ENCODE assay signal across 1 cellular context in the genomic region with DNA sequence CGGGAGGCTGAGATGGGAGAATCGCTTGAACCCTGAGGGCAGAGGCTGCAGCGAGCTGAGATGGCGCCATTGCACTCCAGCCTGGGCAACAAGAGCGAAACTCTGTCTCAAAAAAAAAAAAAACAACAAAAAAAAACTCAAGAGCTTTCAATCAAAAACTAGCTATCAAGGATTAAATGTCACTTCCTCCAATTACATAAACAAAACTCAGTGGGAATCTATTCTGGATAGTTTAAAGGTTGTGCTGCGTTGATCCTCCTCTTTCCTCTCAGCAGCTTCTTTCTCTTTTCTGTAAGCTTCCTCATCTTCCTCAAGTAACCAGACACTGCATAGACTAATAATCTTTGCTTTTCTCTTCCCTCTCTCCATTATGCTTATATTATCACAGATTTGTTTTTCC.
TF ChIP-seq lines count a peak whose summit lies in the region.

No MANE protein-coding gene starts in this region.

TF ChIP-seq in HEK293, 187 proteins besides CTCF, POLR2A, EP300 and RAD21 (continued from another document):
- TF ChIP-seq, protein P1, sequence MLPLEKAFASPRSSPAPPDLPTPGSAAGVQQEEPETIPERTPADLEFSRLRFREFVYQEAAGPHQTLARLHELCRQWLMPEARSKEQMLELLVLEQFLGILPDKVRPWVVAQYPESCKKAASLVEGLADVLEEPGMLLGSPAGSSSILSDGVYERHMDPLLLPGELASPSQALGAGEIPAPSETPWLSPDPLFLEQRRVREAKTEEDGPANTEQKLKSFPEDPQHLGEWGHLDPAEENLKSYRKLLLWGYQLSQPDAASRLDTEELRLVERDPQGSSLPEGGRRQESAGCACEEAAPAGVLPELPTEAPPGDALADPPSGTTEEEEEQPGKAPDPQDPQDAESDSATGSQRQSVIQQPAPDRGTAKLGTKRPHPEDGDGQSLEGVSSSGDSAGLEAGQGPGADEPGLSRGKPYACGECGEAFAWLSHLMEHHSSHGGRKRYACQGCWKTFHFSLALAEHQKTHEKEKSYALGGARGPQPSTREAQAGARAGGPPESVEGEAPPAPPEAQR (tag by site-specific recombination; IDR thresholded peaks at IDR 0.05), result no peak
- TF ChIP-seq KLF8 (tag by site-specific recombination; IDR thresholded peaks at IDR 0.05) (peak; percentile 29; the same call in 1 of the 2 replicates), ZNF138 (tag by site-specific recombination; IDR thresholded peaks at IDR 0.05; ENCODE audit: borderline replicate concordance) (no peak), ZNF292 (tag by site-specific recombination; IDR thresholded peaks at IDR 0.05; ENCODE audit: borderline replicate concordance, low read depth) (no peak), ZNF341 (tag by site-specific recombination; IDR thresholded peaks at IDR 0.05; ENCODE audit: low read depth) (no peak)
- TF ChIP-seq, protein P2, sequence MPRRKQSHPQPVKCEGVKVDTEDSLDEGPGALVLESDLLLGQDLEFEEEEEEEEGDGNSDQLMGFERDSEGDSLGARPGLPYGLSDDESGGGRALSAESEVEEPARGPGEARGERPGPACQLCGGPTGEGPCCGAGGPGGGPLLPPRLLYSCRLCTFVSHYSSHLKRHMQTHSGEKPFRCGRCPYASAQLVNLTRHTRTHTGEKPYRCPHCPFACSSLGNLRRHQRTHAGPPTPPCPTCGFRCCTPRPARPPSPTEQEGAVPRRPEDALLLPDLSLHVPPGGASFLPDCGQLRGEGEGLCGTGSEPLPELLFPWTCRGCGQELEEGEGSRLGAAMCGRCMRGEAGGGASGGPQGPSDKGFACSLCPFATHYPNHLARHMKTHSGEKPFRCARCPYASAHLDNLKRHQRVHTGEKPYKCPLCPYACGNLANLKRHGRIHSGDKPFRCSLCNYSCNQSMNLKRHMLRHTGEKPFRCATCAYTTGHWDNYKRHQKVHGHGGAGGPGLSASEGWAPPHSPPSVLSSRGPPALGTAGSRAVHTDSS (tag by site-specific recombination; IDR thresholded peaks at IDR 0.05), result peak; percentile 42; the same call in 1 of the 2 replicates
